8 cellular contexts compared by ENCODE assay signal in genomic region chr20:63495771-63496403, GRCh38. TPM values are rescaled to one million over a fixed set of nuclear protein-coding genes. Genes with fewer than 3 reads are reported as not detected.
A peak's percentile ranks its signal among the peaks of the same experiment; 100 is the strongest.
DNase-seq lines count a peak whose midpoint lies in the region; ATAC-seq, FAIRE-seq and TF ChIP-seq lines count a peak whose summit lies in the region.

No MANE protein-coding gene starts in this region.

- FAIRE-seq in bronchial epithelial cell (lab: Jason Lieb, UNC), result no peak
- FAIRE-seq in kidney (lab: Jason Lieb, UNC), result no peak

- H3K4me3 ChIP-seq in bronchial epithelial cell (ENCODE audit: low read depth, low read length) (no peak overlapping the region), kidney (ENCODE audit: low read length in 2 of 2) (peak overlapping the region in 1 of 2 donors; percentile 41)

- H3K9ac ChIP-seq in kidney (ENCODE audit: low read length in 2 of 2), result no peak overlapping the region

- intact Hi-C loops in kidney (cut with DNase I), result no loop called here

- H3K36me3 ChIP-seq in bronchial epithelial cell (ENCODE audit: control insufficient read depth, insufficient read depth, low read length) (no peaks in the 10 kb centered on the region), kidney (ENCODE audit: control insufficient read depth in 1 of 2, insufficient read depth in 2 of 2, low read length in 2 of 2) (no peaks in the 10 kb centered on the region)

- no peak overlapping the region for H3K27ac ChIP-seq in kidney (ENCODE audit: low read depth in 2 of 2, low read length in 2 of 2)

- in situ Hi-C loops in KBM-7 (cut with MboI; ENCODE audit: low pct_unique_long_range_greater_than_20kb, low sequenced_read_pairs), result no loop called here

- TF ChIP-seq CTCF in bronchial epithelial cell (IDR thresholded peaks at IDR 0.05; ENCODE audit: insufficient read depth, low read length, severe bottlenecking), result peak; percentile 96
- TF ChIP-seq CTCF in kidney (IDR thresholded peaks at IDR 0.05; ENCODE audit: borderline replicate concordance, extremely low read depth, insufficient read depth), result peak; percentile 78

- H3K27me3 ChIP-seq in bronchial epithelial cell (ENCODE audit: control insufficient read depth, insufficient read depth, low read length), result peaks cover 9% of the 10 kb centered on the region

- H3K9me3 ChIP-seq in kidney (ENCODE audit: control insufficient read depth in 1 of 2, low read length in 2 of 2), result no peaks in the 10 kb centered on the region

- DNase-seq in COLO668 (lab: John Stamatoyannopoulos, UW; ENCODE audit: unreplicated experiment), result peak; percentile 69
- DNase-seq in KBM-7, result peak; percentile 51
- peak; percentile 61 for DNase-seq in activated CD4-positive, CD25-positive, alpha-beta regulatory T cell treated with anti-CD3 and anti-CD28 coated beads, Interleukin-2, amount 50 U/mL, for 16 hours (ENCODE audit: low read depth, low spot score)
- DNase-seq in bronchial epithelial cell (ENCODE audit: low read depth), result peak; percentile 22
- peak; percentile 87 for DNase-seq in kidney
- peak; percentile 81 for DNase-seq in stimulated activated CD4-positive, alpha-beta T cell treated with anti-CD3 and anti-CD28 coated beads, Interleukin-4, amount 100 ng/mL, for 1 hour

- no peak for ATAC-seq in HG03354 (IDR thresholded peaks at IDR 0.05; ENCODE audit: poor library complexity, severe bottlenecking, unreplicated experiment)
- no peak for ATAC-seq in GM21381 (IDR thresholded peaks at IDR 0.05; ENCODE audit: unreplicated experiment)

- H3K4me1 ChIP-seq in kidney (ENCODE audit: control insufficient read depth in 1 of 2, insufficient read depth in 1 of 2, low read depth in 1 of 2, low read length in 2 of 2), result peaks cover 0 to 2% of the 10 kb centered on the region in 2 donors

RNA-seq across cellular contexts. Expression of gene EEF1A2, which starts 3.0 kb away (rescaled TPM):
- total RNA-seq in bronchial epithelial cell (1.1 and 1.9 TPM in 2 replicates), kidney (18.1 TPM)
- 1.5 TPM for polyA plus RNA-seq in kidney (ENCODE audit: insufficient read depth, low read depth, low replicate concordance)

RNA-seq across cellular contexts. Expression of gene KCNQ2, which starts 23.4 kb away (rescaled TPM):
- not detected in 2 replicates for total RNA-seq in bronchial epithelial cell
- total RNA-seq in kidney, result 2.2 TPM
- polyA plus RNA-seq in kidney (ENCODE audit: insufficient read depth, low read depth, low replicate concordance), result not detected

RNA-seq across cellular contexts. Expression of gene PPDPF, which starts 24.7 kb away (rescaled TPM):
- 21.9 and 35.6 TPM in 2 replicates for total RNA-seq in bronchial epithelial cell
- total RNA-seq in kidney, result 578 TPM
- 961 TPM for polyA plus RNA-seq in kidney (ENCODE audit: insufficient read depth, low read depth, low replicate concordance)

RNA-seq across cellular contexts. Expression of gene PTK6, which starts 41.3 kb away (rescaled TPM):
- total RNA-seq in bronchial epithelial cell, result 59.5 and 107 TPM in 2 replicates
- 1.1 TPM for total RNA-seq in kidney
- 0.26 TPM for polyA plus RNA-seq in kidney (ENCODE audit: insufficient read depth, low read depth, low replicate concordance)

RNA-seq across cellular contexts. Expression of gene SRMS, which starts 51.7 kb away (rescaled TPM):
- total RNA-seq in bronchial epithelial cell, result 0.13 and 0.79 TPM in 2 replicates
- 0.38 TPM for total RNA-seq in kidney
- polyA plus RNA-seq in kidney (ENCODE audit: insufficient read depth, low read depth, low replicate concordance), result not detected

Comparison
In these comparisons a context has a peak if more than half of its experiments do, and no peak if none do; other contexts are left out.
1. DNase-seq: peak in every context shown above with its lines; median percentile 87 in kidney; 81 in stimulated activated CD4-positive, alpha-beta T cell treated with anti-CD3 and anti-CD28 coated beads, Interleukin-4, amount 100 ng/mL, for 1 hour; 69 in COLO668; 61 in activated CD4-positive, CD25-positive, alpha-beta regulatory T cell treated with anti-CD3 and anti-CD28 coated beads, Interleukin-2, amount 50 U/mL, for 16 hours; 51 in KBM-7; 22 in bronchial epithelial cell.
2. RNA of gene PPDPF, which starts 24.7 kb away (total RNA-seq): 578 TPM in kidney (single experiment); 21.9 to 35.6 TPM in bronchial epithelial cell; every median in the first group is over 10 times any median in the second.